15 cellular contexts compared by ENCODE assay signal in genomic region chrX:104482757-104483156, GRCh38.
DNase-seq lines count a peak whose midpoint lies in the region; ATAC-seq, FAIRE-seq and TF ChIP-seq lines count a peak whose summit lies in the region.
"Had no signal": no experiment of that assay in that cellular context is flagged by ENCODE, and none has a peak within 500 bp of the region (broad histone marks: within the 10 kb centered on the region; RNA-seq: fewer than 3 reads in every experiment).

No MANE protein-coding gene starts in this region.

- H3K27me3 ChIP-seq in WERI-Rb-1 (ENCODE audit: insufficient read depth, low read depth, severe bottlenecking) = peaks cover 10% of the 10 kb centered on the region
- H3K27me3 ChIP-seq: esophagus squamous epithelium, testis had no signal

- H3K9me3 Mint-ChIP-seq in nephron = no peaks in the 10 kb centered on the region
- H3K9me3 Mint-ChIP-seq: naive thymus-derived CD8-positive, alpha-beta T cell had no signal

- no peak overlapping the region for H3K27ac ChIP-seq in WERI-Rb-1
- H3K27ac ChIP-seq: esophagus squamous epithelium, SK-N-MC, skin epidermis, testis had no signal

- H3K4me1 Mint-ChIP-seq in nephron = no peaks in the 10 kb centered on the region
- H3K4me1 Mint-ChIP-seq: naive thymus-derived CD8-positive, alpha-beta T cell had no signal

- ATAC-seq in GM21390 (IDR thresholded peaks at IDR 0.05; ENCODE audit: unreplicated experiment) = no peak
- ATAC-seq: naive thymus-derived CD8-positive, alpha-beta T cell had no signal

- H3K27me3 Mint-ChIP-seq in nephron (ENCODE audit: low read depth) = no peaks in the 10 kb centered on the region

- H3K4me3 Mint-ChIP-seq in nephron = no peak overlapping the region
- H3K4me3 Mint-ChIP-seq: naive thymus-derived CD8-positive, alpha-beta T cell had no signal

- DNase-seq in DMS 273 (lab: John Stamatoyannopoulos, UW; ENCODE audit: unreplicated experiment) (peak; percentile 11), DMS 273 treated with DMSO at 0.1 percent for 48 hours (lab: John Stamatoyannopoulos, UW) (no peak), NB4 (ENCODE audit: low read depth) (peak; percentile 4), GM10266 (ENCODE audit: extremely low spot score) (no peak), WERI-Rb-1 (no peak)
- DNase-seq: esophagus squamous epithelium; naive thymus-derived CD8-positive, alpha-beta T cell; NCI-H446 treated with DMSO at 0.1 percent for 48 hours; testis had no signal

- H3K4me3 ChIP-seq in NB4 (ENCODE audit: low read depth, low read length) (no peak overlapping the region), WERI-Rb-1 (ENCODE audit: low read depth, low read length) (no peak overlapping the region)
- H3K4me3 ChIP-seq: esophagus squamous epithelium, SK-N-MC, skin epidermis, testis had no signal

- no peak overlapping the region for H3K27ac Mint-ChIP-seq in nephron
- H3K27ac Mint-ChIP-seq: naive thymus-derived CD8-positive, alpha-beta T cell had no signal

- H3K9me3 ChIP-seq in WERI-Rb-1 (ENCODE audit: severe bottlenecking) = no peaks in the 10 kb centered on the region
- H3K9me3 ChIP-seq: esophagus squamous epithelium, testis had no signal

- no peaks in the 10 kb centered on the region for H3K36me3 Mint-ChIP-seq in nephron (ENCODE audit: low read depth)
- H3K36me3 Mint-ChIP-seq: naive thymus-derived CD8-positive, alpha-beta T cell had no signal

- TF ChIP-seq POLR2A in NB4 (IDR thresholded peaks at IDR 0.05; ENCODE audit: extremely low read depth, insufficient read length) = no peak

- TF ChIP-seq CTCF in NB4 (IDR thresholded peaks at IDR 0.05; ENCODE audit: low read depth, low read length) = no peak
- peak in 2 of 3 experiments; percentile 10 to 37 for TF ChIP-seq CTCF in nephron (IDR thresholded peaks at IDR 0.05; ENCODE audit: unreplicated experiment in 3 of 3)
- TF ChIP-seq CTCF in GM10266 (IDR thresholded peaks at IDR 0.05; ENCODE audit: control insufficient read depth, insufficient read depth, low read depth, missing control alignments) = no peak
- no peak for TF ChIP-seq CTCF in WERI-Rb-1 (IDR thresholded peaks at IDR 0.05; ENCODE audit: low read depth, low read length)

- peak; percentile 47 for FAIRE-seq in colon (lab: Jason Lieb, UNC)
- FAIRE-seq: islet of Langerhans had no signal

- H3K36me3 ChIP-seq in WERI-Rb-1 = no peaks in the 10 kb centered on the region
- H3K36me3 ChIP-seq: esophagus squamous epithelium had no signal

Comparison
In these comparisons a context has a peak if more than half of its experiments do, and no peak if none do; other contexts are left out.
1. DNase-seq: peak in DMS 273 (single experiment) and NB4 (single experiment); none in DMS 273 treated with DMSO at 0.1 percent for 48 hours (single experiment), GM10266 (single experiment) and WERI-Rb-1 (single experiment).
2. CTCF ChIP-seq: peak in nephron (2 of 3); none in NB4 (single experiment), GM10266 (single experiment) and WERI-Rb-1 (single experiment).